Comparison of ENCODE assay signal across 17 cellular contexts in genomic region chr1:236541710-236542109, GRCh38. TPM values are rescaled to one million over a fixed set of nuclear protein-coding genes. Genes with fewer than 3 reads are reported as not detected.
DNase-seq lines count a peak whose midpoint lies in the region; ATAC-seq and TF ChIP-seq lines count a peak whose summit lies in the region.
"Had no signal": no experiment of that assay in that cellular context is flagged by ENCODE, and none has a peak within 500 bp of the region (broad histone marks: within the 10 kb centered on the region; RNA-seq: fewer than 3 reads in every experiment).

No MANE protein-coding gene starts in this region.

- H3K4me3 ChIP-seq in Panc1 (ENCODE audit: low read depth in 2 of 2, low read length in 2 of 2), result no peak overlapping the region
- H3K4me3 ChIP-seq: BLaER1 treated with 17β-estradiol and CSF1 and Interleukin-3, amounts not matched to agents 10 nM and 100 nM had no signal

- H3K27ac ChIP-seq in Panc1 (ENCODE audit: low read length), result peak overlapping the region; percentile 30; the same call in 1 of the 2 replicates
- H3K27ac ChIP-seq in epithelial cell of prostate, result peak overlapping the region; percentile 41
- H3K27ac ChIP-seq: BLaER1 treated with 17β-estradiol and CSF1 and Interleukin-3, amounts not matched to agents 10 nM and 100 nM had no signal

- CTCF ChIA-PET in Panc1 (lab: Charles Lee), result no interaction called here

- DNase-seq in LHCN-M2 (ENCODE audit: low read depth), result peak; percentile 14
- no peak for DNase-seq in Panc1 (ENCODE audit: low read depth, low spot score)
- no peak for DNase-seq in epithelial cell of prostate (ENCODE audit: low read depth, low spot score)
- DNase-seq in putamen (ENCODE audit: low spot score), result peak; percentile 51
- DNase-seq in dedifferentiated amniotic fluid mesenchymal stem cell (ENCODE audit: extremely low spot score), result no peak
- no peak for DNase-seq in kidney tubule cell (ENCODE audit: low spot score)
- DNase-seq: CD8-positive, alpha-beta T cell; GOT3; NCI-H1092 treated with DMSO at 0.1 percent for 48 hours; NCI-H1694 treated with DMSO at 0.1 percent for 48 hours; NCI-H510A; NCI-H774; SHP77 treated with DMSO at 0.1 percent for 48 hours had no signal

- ATAC-seq in Panc1 (no peak), HG03025 (IDR thresholded peaks at IDR 0.05; ENCODE audit: low FRiP score, unreplicated experiment) (no peak)
- ATAC-seq: CD8-positive, alpha-beta T cell; HCT116 had no signal

- peaks cover 13% of the 10 kb centered on the region for H3K4me1 ChIP-seq in Panc1 (ENCODE audit: control insufficient read depth, insufficient read depth, low read length)

- in situ Hi-C loops in Panc1 (cut with HindIII; ENCODE audit: low pct_unique_long_range_greater_than_20kb, low sequenced_read_pairs), result no loop called here

- H3K36me3 ChIP-seq in Panc1 (ENCODE audit: control insufficient read depth, insufficient read depth, low read length), result peaks cover 73% of the 10 kb centered on the region

- POLR2A ChIA-PET in Panc1 (lab: Charles Lee), result no interaction called here

- TSS peak; percentile 45 for BruUV-seq in Panc1 (replicated peaks; lab: Mats Ljungman, UMichigan)

- TF ChIP-seq CTCF in Panc1 (IDR thresholded peaks at IDR 0.05), result no peak

- intact Hi-C loops in Panc1 (cut with micrococcal nuclease; ENCODE audit: unreplicated experiment), result no loop called here

- no peaks in the 10 kb centered on the region for H3K9me3 ChIP-seq in Panc1 (ENCODE audit: control insufficient read depth, insufficient read depth, low read depth, low read length)
- H3K9me3 ChIP-seq: BLaER1 treated with 17β-estradiol and CSF1 and Interleukin-3, amounts not matched to agents 10 nM and 100 nM had no signal

- H3K27me3 ChIP-seq in Panc1 (ENCODE audit: control insufficient read depth, insufficient read depth, low read length), result no peaks in the 10 kb centered on the region
- H3K27me3 ChIP-seq: BLaER1 treated with 17β-estradiol and CSF1 and Interleukin-3, amounts not matched to agents 10 nM and 100 nM had no signal

RNA-seq across cellular contexts. Expression of gene LGALS8, which starts 17.9 kb away (rescaled TPM):
- total RNA-seq in LHCN-M2 (2014; rRNA removed) (40.1 and 40.6 TPM in 2 replicates), Panc1 (2021; ENCODE audit: unreplicated experiment) (221 TPM)
- polyA plus RNA-seq in LHCN-M2 (2012), result 20.7 TPM
- 242 TPM for polyA plus RNA-seq in Panc1 (2012; ENCODE audit: insufficient read length)
- total RNA-seq: OCI-LY7 had no signal

Comparison
In these comparisons a context has a peak if more than half of its experiments do, and no peak if none do; other contexts are left out.
1. DNase-seq: peak in LHCN-M2 (single experiment) and putamen (single experiment); none in Panc1 (single experiment), epithelial cell of prostate (single experiment), dedifferentiated amniotic fluid mesenchymal stem cell (single experiment) and kidney tubule cell (single experiment).